In genomic region chr3:13308406-13308805, GRCh38 we compare ENCODE assay signal across 8 cellular contexts.
A peak's percentile ranks its signal among the peaks of the same experiment; 100 is the strongest.
DNase-seq lines count a peak whose midpoint lies in the region; ATAC-seq, FAIRE-seq and TF ChIP-seq lines count a peak whose summit lies in the region.

No MANE protein-coding gene starts in this region.

- in situ Hi-C loops in GM12878 (cut with MboI): no loop called here

- no peaks in the 10 kb centered on the region for H3K27me3 ChIP-seq in CD4-positive, CD25-positive, alpha-beta regulatory T cell (ENCODE audit: control insufficient read depth, insufficient read depth, low read length)
- H3K27me3 ChIP-seq in GM12878 (replicated peaks in 1 of 2; ENCODE audit: control insufficient read depth in 2 of 2, insufficient read depth in 2 of 2, low read length in 1 of 2): no peaks in the 10 kb centered on the region

- H3K79me2 ChIP-seq in GM12878 (ENCODE audit: control insufficient read depth, insufficient read depth, low read length): no peaks in the 10 kb centered on the region

- H2AFZ ChIP-seq in GM12878 (ENCODE audit: control insufficient read depth, low read depth, low read length): no peak overlapping the region

- no peak overlapping the region for H3K9ac ChIP-seq in GM12878 (ENCODE audit: control insufficient read depth, insufficient read depth, low read length)

- H3K36me3 Mint-ChIP-seq in CD4-positive, CD25-positive, alpha-beta regulatory T cell: peaks cover 3% of the 10 kb centered on the region
- peaks cover 3% of the 10 kb centered on the region for H3K36me3 Mint-ChIP-seq in type B pancreatic cell

- H3K4me3 ChIP-seq in CD4-positive, CD25-positive, alpha-beta regulatory T cell (ENCODE audit: low read depth, low read length): no peak overlapping the region
- no peak overlapping the region for H3K4me3 ChIP-seq in GM12878

- no TSS peak for BruUV-seq in GM12878 (replicated peaks; lab: Mats Ljungman, UMichigan)

- no peaks in the 10 kb centered on the region for H3K27me3 Mint-ChIP-seq in CD4-positive, CD25-positive, alpha-beta regulatory T cell
- no peaks in the 10 kb centered on the region for H3K27me3 Mint-ChIP-seq in type B pancreatic cell

- H3K27ac ChIP-seq in CD4-positive, CD25-positive, alpha-beta regulatory T cell (ENCODE audit: insufficient read depth, low read length, poor library complexity, severe bottlenecking): no peak overlapping the region
- H3K27ac ChIP-seq in GM12878 (ENCODE audit: control insufficient read depth, insufficient read depth): no peak overlapping the region

- H3K4me1 ChIP-seq in CD4-positive, CD25-positive, alpha-beta regulatory T cell (ENCODE audit: control insufficient read depth, insufficient read depth, low read length, poor library complexity, severe bottlenecking): no peaks in the 10 kb centered on the region
- H3K4me1 ChIP-seq in GM12878 (ENCODE audit: control insufficient read depth, insufficient read depth, low read length): no peaks in the 10 kb centered on the region

- H3K4me2 ChIP-seq in GM12878 (ENCODE audit: control insufficient read depth, insufficient read depth): no peak overlapping the region

- peak overlapping the region in 1 of 3 donors; percentile 76 for H3K27ac Mint-ChIP-seq in CD4-positive, CD25-positive, alpha-beta regulatory T cell
- H3K27ac Mint-ChIP-seq in type B pancreatic cell: peak overlapping the region; percentile 37

- CTCF ChIA-PET in GM12878 (lab: Yijun Ruan, JAX): interaction anchor here (1.8 to 3.6 kb wide), 2 partner anchors 79 to 144 kb away, joined by 7 to 21 read pairs; no protein-coding TSS in a partner anchor

- peak; percentile 87 for FAIRE-seq in GM19239 (lab: Jason Lieb, UNC)
- peak; percentile 80 for FAIRE-seq in GM12878 (lab: Jason Lieb, UNC)

- peak; percentile 34; the same call in 1 of the 2 replicates for TF ChIP-seq RAD21 in GM12878 (IDR thresholded peaks at IDR 0.05; ENCODE audit: insufficient read depth, low read depth, low read length)

- H3K9me3 Mint-ChIP-seq in CD4-positive, CD25-positive, alpha-beta regulatory T cell: no peaks in the 10 kb centered on the region
- no peaks in the 10 kb centered on the region for H3K9me3 Mint-ChIP-seq in type B pancreatic cell

- intact Hi-C loops in GM12878 (cut with micrococcal nuclease; ENCODE audit: unreplicated experiment): loop anchor here (5.0 kb wide), 1 partner anchor 144 kb away; no protein-coding TSS in a partner anchor

- 59% methylated on average over 6 of the region's 6 CpGs for WGBS in GM12878 (ENCODE audit: insufficient coverage, insufficient replicate concordance, low lambda C conversion rate, missing lambda C conversion rate)

- TF ChIP-seq CTCF in GM12878 (IDR thresholded peaks at IDR 0.05 in 2 of 3, conservative IDR thresholded peaks at IDR 0.05 in 1 of 3; ENCODE audit: control insufficient read depth in 2 of 3, extremely low read depth in 1 of 3, insufficient read depth in 1 of 3, low read depth in 3 of 3, low read length in 3 of 3) (peak; percentile 42 to 59 (median 59)), type B pancreatic cell (conservative IDR thresholded peaks at IDR 0.05) (peak; percentile 66)

- POLR2A ChIA-PET in GM12878 (lab: Charles Lee): no interaction called here

- no peak overlapping the region for H3K4me3 Mint-ChIP-seq in CD4-positive, CD25-positive, alpha-beta regulatory T cell
- no peak overlapping the region for H3K4me3 Mint-ChIP-seq in type B pancreatic cell

- peak in 2 of 3 donors; percentile 16 to 44 for DNase-seq in CD4-positive, CD25-positive, alpha-beta regulatory T cell
- DNase-seq in GM19239 (ENCODE audit: insufficient read length, low spot score) (peak; percentile 56), NCI-H748 treated with DMSO at 0.1 percent for 48 hours (lab: John Stamatoyannopoulos, UW) (peak; percentile 20), GM12878 (ENCODE audit: low read depth, low spot score) (no peak), left lobe of liver (ENCODE audit: low spot score) (no peak), type B pancreatic cell (ENCODE audit: extremely low spot score, unreplicated experiment) (no peak), NCI-H2107 treated with DMSO at 0.1 percent for 48 hours (lab: John Stamatoyannopoulos, UW; ENCODE audit: unreplicated experiment) (no peak)

- peaks cover 0 to 5% (median 2%) of the 10 kb centered on the region in 4 donors for H3K4me1 Mint-ChIP-seq in CD4-positive, CD25-positive, alpha-beta regulatory T cell
- peaks cover 9% of the 10 kb centered on the region for H3K4me1 Mint-ChIP-seq in type B pancreatic cell (ENCODE audit: unreplicated experiment)

- RAD21 ChIA-PET in GM12878 (lab: Charles Lee; ENCODE audit: unreplicated experiment): interaction anchor here (0.8 to 2.5 kb wide), 3 partner anchors 143 to 217 kb away, joined by 3 to 9 read pairs (median 6); no protein-coding TSS in a partner anchor

- no peak for TF ChIP-seq EP300 in GM12878 (IDR thresholded peaks at IDR 0.05; ENCODE audit: borderline replicate concordance in 1 of 2, control insufficient read depth in 1 of 2, low read depth in 2 of 2, low read length in 2 of 2)

- no peaks in the 10 kb centered on the region for H4K20me1 ChIP-seq in GM12878 (ENCODE audit: control insufficient read depth, insufficient read depth)

- no peak for TF ChIP-seq POLR2A in GM12878 (IDR thresholded peaks at IDR 0.05; ENCODE audit: low read depth, low read length)

- no peaks in the 10 kb centered on the region for H3K9me3 ChIP-seq in CD4-positive, CD25-positive, alpha-beta regulatory T cell (ENCODE audit: control insufficient read depth in 2 of 2, low read length in 2 of 2)
- no peaks in the 10 kb centered on the region for H3K9me3 ChIP-seq in GM12878 (replicated peaks; ENCODE audit: control insufficient read depth, insufficient read depth, low read length)

- SMC1A ChIA-PET in GM12878 (lab: Charles Lee; ENCODE audit: uncharacterized antibody, unreplicated experiment): interaction anchor here (0.7 kb wide), 1 partner anchor 144 kb away, joined by 3 read pairs; no protein-coding TSS in a partner anchor

- ATAC-seq in CD4-positive, CD25-positive, alpha-beta regulatory T cell (ENCODE audit: low read depth in 2 of 2): peak in 1 of 2 donors; percentile 47
- peak; percentile 70 for ATAC-seq in GM12878
- peak; percentile 39 for ATAC-seq in left lobe of liver
- ATAC-seq in GM21786 (IDR thresholded peaks at IDR 0.05; ENCODE audit: unreplicated experiment): no peak

- peaks cover 1% of the 10 kb centered on the region for H3K36me3 ChIP-seq in CD4-positive, CD25-positive, alpha-beta regulatory T cell (ENCODE audit: control insufficient read depth, insufficient read depth, low read length)
- no peaks in the 10 kb centered on the region; a peak in 1 of 4 replicates for H3K36me3 ChIP-seq in GM12878 (ENCODE audit: control insufficient read depth in 2 of 2, insufficient read depth in 2 of 2, low read length in 1 of 2)

TF ChIP-seq in GM12878, 131 proteins besides CTCF, POLR2A, EP300 and RAD21:
- TF ChIP-seq ZZZ3 (IDR thresholded peaks at IDR 0.05; ENCODE audit: control insufficient read depth, insufficient read length, low read depth): no peak
- TF ChIP-seq DPF2 (IDR thresholded peaks at IDR 0.05): no peak
- TF ChIP-seq CBX3 (IDR thresholded peaks at IDR 0.05; ENCODE audit: borderline replicate concordance, low read depth): no peak
- no peak for TF ChIP-seq SMARCA5 (IDR thresholded peaks at IDR 0.05)
- TF ChIP-seq ETV6 (conservative IDR thresholded peaks at IDR 0.05 in 1 of 2, IDR thresholded peaks at IDR 0.05 in 1 of 2; ENCODE audit: borderline replicate concordance in 1 of 2, low read depth in 1 of 2): no peak
- no peak for TF ChIP-seq CHD1 (IDR thresholded peaks at IDR 0.05; ENCODE audit: low read depth, low read length)
- no peak for TF ChIP-seq TARDBP (IDR thresholded peaks at IDR 0.05; ENCODE audit: borderline replicate concordance)
- TF ChIP-seq RUNX3 (IDR thresholded peaks at IDR 0.05; ENCODE audit: low read length): no peak
- TF ChIP-seq TCF12 (IDR thresholded peaks at IDR 0.05; ENCODE audit: low read depth, low read length): no peak
- TF ChIP-seq BMI1 (IDR thresholded peaks at IDR 0.05; ENCODE audit: borderline replicate concordance): no peak

Comparison
In these comparisons a context has a peak if more than half of its experiments do, and no peak if none do; other contexts are left out.
1. DNase-seq: peak in CD4-positive, CD25-positive, alpha-beta regulatory T cell (2 of 3), GM19239 (single experiment) and NCI-H748 treated with DMSO at 0.1 percent for 48 hours (single experiment); none in GM12878 (single experiment), left lobe of liver (single experiment), type B pancreatic cell (single experiment) and NCI-H2107 treated with DMSO at 0.1 percent for 48 hours (single experiment).